ENCODE assay signal across 8 cellular contexts in the genomic region with DNA sequence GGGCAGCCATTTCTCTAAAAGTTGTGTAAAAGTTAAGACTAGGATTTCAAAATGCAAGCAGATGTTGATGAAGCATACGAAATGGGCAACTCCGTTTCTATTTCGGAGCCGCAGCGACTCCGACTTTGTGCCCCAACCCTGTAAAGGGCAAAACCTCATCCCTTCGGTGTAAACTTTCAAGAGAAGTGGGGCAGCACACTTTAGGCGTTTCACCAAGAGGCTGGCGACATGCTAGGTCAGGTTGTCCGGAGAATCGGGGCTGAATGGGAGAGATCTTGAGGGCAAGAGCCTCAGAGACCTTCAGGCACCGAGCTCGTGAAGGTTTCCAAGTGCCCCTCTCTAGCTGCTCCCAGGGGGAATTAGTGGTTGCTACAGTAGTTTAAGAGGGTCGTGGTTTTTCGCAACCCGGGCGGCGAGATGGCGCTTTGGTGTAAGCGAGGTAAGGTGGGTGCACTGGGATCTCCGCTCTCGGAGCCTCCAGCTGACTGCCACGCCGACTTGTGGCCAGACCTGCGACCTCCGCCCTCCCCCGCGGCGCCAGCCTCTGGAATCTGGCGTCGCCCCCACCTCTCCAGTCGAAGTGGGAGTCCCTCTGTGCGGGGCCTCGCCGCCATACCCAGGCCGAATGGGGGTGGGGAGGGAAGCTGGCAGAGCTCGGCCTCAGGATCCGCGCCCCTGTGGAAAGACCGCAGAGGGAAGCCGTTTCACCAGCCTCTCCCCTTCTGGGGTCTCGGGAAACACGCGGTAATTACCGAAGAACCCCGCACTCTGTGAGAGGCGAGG. TPM values are rescaled to one million over a fixed set of nuclear protein-coding genes. Genes with fewer than 3 reads are reported as not detected.
DNase-seq lines count a peak whose midpoint lies in the region; ATAC-seq, FAIRE-seq and TF ChIP-seq lines count a peak whose summit lies in the region.

No MANE protein-coding gene starts in this region.

- intact Hi-C loops in transverse colon (cut with DNase I; ENCODE audit: low total_unique reads), result loop anchor here (2.0 kb wide), 1 partner anchor 14 kb away; no protein-coding TSS in a partner anchor

- CTCF ChIA-PET in A549 (lab: Yijun Ruan, JAX), result interaction anchor here (0.6 to 43.5 kb wide), 8 partner anchors 9 to 1009 kb away, joined by 3 to 2147 read pairs (median 48); partner anchors contain the start of genes ACBD4, FMNL1, HEXIM1 and PLCD3

- H3K9me3 Mint-ChIP-seq in neural crest cell, result no peaks in the 10 kb centered on the region

- H3K36me3 Mint-ChIP-seq in neural crest cell (ENCODE audit: low read depth), result peaks cover 4% of the 10 kb centered on the region

- ATAC-seq in A549, result peak; percentile 59 to 69
- ATAC-seq in GM18511 (IDR thresholded peaks at IDR 0.05; ENCODE audit: unreplicated experiment), result peak; percentile 21
- peak; percentile 21 for ATAC-seq in HG03108 (IDR thresholded peaks at IDR 0.05; ENCODE audit: unreplicated experiment)

- H3K9me3 ChIP-seq in A549 (no peaks in the 10 kb centered on the region), transverse colon (no peaks in the 10 kb centered on the region)

- H3K27ac ChIP-seq in A549, result peak overlapping the region; percentile 98 to 99
- peak overlapping the region; percentile 94 to 99 (median 98) for H3K27ac ChIP-seq in transverse colon

- TF ChIP-seq EP300 in A549 (IDR thresholded peaks at IDR 0.05) (no peak), transverse colon (IDR thresholded peaks at IDR 0.05; ENCODE audit: low read depth) (no peak)

- H3K4me3 ChIP-seq in A549 (peak overlapping the region; percentile 81), transverse colon (peak overlapping the region; percentile 59 to 85 (median 75))

- H3K36me3 ChIP-seq in transverse colon, result no peaks in the 10 kb centered on the region

- H3K4me1 ChIP-seq in A549 (peaks cover 39% of the 10 kb centered on the region), transverse colon (peaks cover 19 to 48% (median 36%) of the 10 kb centered on the region in 4 donors)

- TF ChIP-seq CTCF in A549 (IDR thresholded peaks at IDR 0.05), result peak; percentile 22
- TF ChIP-seq CTCF in neural crest cell (conservative IDR thresholded peaks at IDR 0.05), result peak; percentile 45
- peak in 4 of 5 experiments; percentile 7 to 42 (median 17) for TF ChIP-seq CTCF in transverse colon (IDR thresholded peaks at IDR 0.05)

- no peaks in the 10 kb centered on the region for H3K27me3 Mint-ChIP-seq in neural crest cell (ENCODE audit: low read depth)

- H3K4me3 Mint-ChIP-seq in neural crest cell, result peak overlapping the region; percentile 91

- H3K27me3 ChIP-seq in transverse colon, result no peaks in the 10 kb centered on the region

- DNase-seq in A549 (ENCODE audit: low read depth in 1 of 2, low spot score in 1 of 2), result peak; percentile 68 to 85
- DNase-seq in NOMO-1 (lab: John Stamatoyannopoulos, UW; ENCODE audit: unreplicated experiment in 2 of 2), result peak; percentile 37 to 41
- peak; percentile 32 to 42 for DNase-seq in activated T-helper 1 cell treated with anti-CD3 and anti-CD28 coated beads, Interleukin-2, amount 50 U/mL, for 16 hours (ENCODE audit: low read depth in 1 of 2, low spot score in 1 of 2)
- DNase-seq in fibroblast of peridontal ligament (ENCODE audit: extremely low read depth), result peak; percentile 52
- DNase-seq in neural crest cell (ENCODE audit: low read depth, low spot score), result peak; percentile 54
- peak; percentile 67 for DNase-seq in transverse colon

- H3K27ac Mint-ChIP-seq in neural crest cell (ENCODE audit: unreplicated experiment), result peak overlapping the region; percentile 99

- H3K4me1 Mint-ChIP-seq in neural crest cell, result peaks cover 31% of the 10 kb centered on the region

- in situ Hi-C loops in transverse colon (cut with MboI; ENCODE audit: low pct_ligation_motif_present in 1 of 4, low pct_unique_long_range_greater_than_20kb in 1 of 4, low sequenced_read_pairs in 3 of 4), result no loop called here

- under 1% methylated on average over 47 of the region's 47 CpGs for WGBS in A549 (ENCODE audit: missing lambda C conversion rate)
- 1% methylated on average over 21 of the region's 47 CpGs; no CpG with 5 or more reads in 1 of the 2 donors for WGBS in transverse colon (ENCODE audit: low coverage in 1 of 2), 2 donors

- peak overlapping the region; percentile 89 for H3K4me2 ChIP-seq in A549

- peak in 1 of 2 experiments; percentile 42; a peak in 4 of 5 replicates for TF ChIP-seq RAD21 in A549 (conservative IDR thresholded peaks at IDR 0.05 in 1 of 2, IDR thresholded peaks at IDR 0.05 in 1 of 2)

- FAIRE-seq in A549 (lab: Jason Lieb, UNC), result no peak

- TF ChIP-seq POLR2A in A549 (IDR thresholded peaks at IDR 0.05; ENCODE audit: low read length) (peak; percentile 59), transverse colon (IDR thresholded peaks at IDR 0.05) (no peak)

- POLR2A ChIA-PET in A549 (lab: Yijun Ruan, JAX), result interaction anchor here (0.6 to 4.9 kb wide), 16 partner anchors 11 to 156 kb away, joined by 3 to 404 read pairs (median 8); partner anchors contain the start of genes ACBD4, HEXIM1, MAP3K14 and NMT1

TF ChIP-seq in A549, 52 proteins besides CTCF, POLR2A, EP300 and RAD21 (continues in another document):
- TF ChIP-seq RARB (CRISPR knock-in tag; IDR thresholded peaks at IDR 0.05) (no peak; the same call in 1 of the 2 replicates), E2F6 (IDR thresholded peaks at IDR 0.05; ENCODE audit: borderline replicate concordance, low read depth) (peak; percentile 17; the same call in 1 of the 2 replicates), BHLHE40 (IDR thresholded peaks at IDR 0.05; ENCODE audit: low read depth, low read length) (no peak), ZFP36 (IDR thresholded peaks at IDR 0.05; ENCODE audit: borderline replicate concordance, partially characterized antibody) (peak; percentile 1), NFE2L2 (conservative IDR thresholded peaks at IDR 0.05; ENCODE audit: low read length) (no peak), NPAS2 (CRISPR knock-in tag; IDR thresholded peaks at IDR 0.05; ENCODE audit: borderline replicate concordance) (no peak), GATA3 (IDR thresholded peaks at IDR 0.05; ENCODE audit: borderline replicate concordance) (no peak), CHD2 (IDR thresholded peaks at IDR 0.05; ENCODE audit: low read length, partially characterized antibody) (no peak), HOXB13 (CRISPR knock-in tag; IDR thresholded peaks at IDR 0.05; ENCODE audit: low read depth) (no peak), ZNF302 (CRISPR knock-in tag; IDR thresholded peaks at IDR 0.05) (no peak), ESRRA (IDR thresholded peaks at IDR 0.05; ENCODE audit: borderline replicate concordance, low read length) (no peak), HOXA7 (CRISPR knock-in tag; IDR thresholded peaks at IDR 0.05) (peak; percentile 67; the same call in 1 of the 2 replicates), JUN (IDR thresholded peaks at IDR 0.05) (no peak), NR3C1 (IDR thresholded peaks at IDR 0.05) (no peak), MAFK (IDR thresholded peaks at IDR 0.05; ENCODE audit: partially characterized antibody) (no peak), MYC (IDR thresholded peaks at IDR 0.05; ENCODE audit: borderline replicate concordance, low read length) (no peak; the same call in 1 of the 2 replicates), SMC3 (IDR thresholded peaks at IDR 0.05) (no peak; the same call in none of the 3 replicates), POLR2AphosphoS2 (conservative IDR thresholded peaks at IDR 0.05; ENCODE audit: low read length) (no peak)

RNA-seq across cellular contexts. Expression of gene HEXIM2, which starts 1.0 kb away (rescaled TPM):
- 14.5 and 15.5 TPM in 2 replicates for polyA plus RNA-seq in A549 (2011; rRNA removed)
- polyA plus RNA-seq in A549 (2012; cell fraction: cytosol; rRNA removed), result 15.9 and 18.5 TPM in 2 replicates
- polyA plus RNA-seq in A549 (2012; cell fraction: nucleus; rRNA removed), result 17.5 and 17.7 TPM in 2 replicates
- polyA plus RNA-seq in A549 (2017; fragmentation: RNase III; extraction: RNeasy Plus Mini Kit Qiagen cat#74134 plus additional on column Dnase treatment), result 16.1 to 23.1 TPM (median 21.2 TPM) in 3 replicates
- 10.0 and 13.8 TPM in 2 replicates for polyA minus RNA-seq in A549 (2011; rRNA and poly(A)+ RNA removed)
- 9.5 and 10.4 TPM in 2 replicates for total RNA-seq in neural crest cell
- 10 to 100 TPM in 1 of 4 donors, 1 to 10 TPM in 3; 1.2 to 10.8 (median 5.9) TPM for total RNA-seq in transverse colon

RNA-seq across cellular contexts. Expression of gene HEXIM1, which starts 12.4 kb away (rescaled TPM):
- polyA plus RNA-seq in A549 (2011; rRNA removed) (39.3 and 54.0 TPM in 2 replicates), A549 (2017; fragmentation: RNase III; extraction: RNeasy Plus Mini Kit Qiagen cat#74134 plus additional on column Dnase treatment) (118 to 143 TPM (median 131 TPM) in 3 replicates)
- 64.8 and 66.9 TPM in 2 replicates for polyA plus RNA-seq in A549 (2012; cell fraction: cytosol; rRNA removed)
- 44.8 and 55.9 TPM in 2 replicates for polyA plus RNA-seq in A549 (2012; cell fraction: nucleus; rRNA removed)
- polyA minus RNA-seq in A549 (2011; rRNA and poly(A)+ RNA removed), result 17.3 and 25.6 TPM in 2 replicates
- total RNA-seq in neural crest cell (28.9 and 29.5 TPM in 2 replicates), transverse colon (10 to 100 TPM; 38.0 to 54.9 (median 42.6) TPM)

RNA-seq across cellular contexts. Expression of gene ACBD4, which starts 25.2 kb away (rescaled TPM):
- polyA plus RNA-seq in A549 (2011; rRNA removed) (11.2 and 11.4 TPM in 2 replicates), A549 (2017; fragmentation: RNase III; extraction: RNeasy Plus Mini Kit Qiagen cat#74134 plus additional on column Dnase treatment) (13.0 to 14.8 TPM (median 13.7 TPM) in 3 replicates)
- 9.6 and 13.5 TPM in 2 replicates for polyA plus RNA-seq in A549 (2012; cell fraction: cytosol; rRNA removed)
- polyA plus RNA-seq in A549 (2012; cell fraction: nucleus; rRNA removed), result 34.8 and 36.5 TPM in 2 replicates
- polyA minus RNA-seq in A549 (2011; rRNA and poly(A)+ RNA removed), result 10.6 and 12.4 TPM in 2 replicates
- total RNA-seq in neural crest cell (5.4 and 5.5 TPM in 2 replicates), transverse colon (10 to 100 TPM; 24.9 to 96.1 (median 38.6) TPM)

RNA-seq across cellular contexts. Expression of gene PLCD3, which starts 28.4 kb away (rescaled TPM):
- polyA plus RNA-seq in A549 (2011; rRNA removed) (55.5 and 56.6 TPM in 2 replicates), A549 (2017; fragmentation: RNase III; extraction: RNeasy Plus Mini Kit Qiagen cat#74134 plus additional on column Dnase treatment) (104 to 107 TPM (median 105 TPM) in 3 replicates)
- polyA plus RNA-seq in A549 (2012; cell fraction: cytosol; rRNA removed), result 98.3 and 162 TPM in 2 replicates
- 215 and 231 TPM in 2 replicates for polyA plus RNA-seq in A549 (2012; cell fraction: nucleus; rRNA removed)
- polyA minus RNA-seq in A549 (2011; rRNA and poly(A)+ RNA removed), result 138 and 167 TPM in 2 replicates
- total RNA-seq in neural crest cell (34.2 and 36.5 TPM in 2 replicates), transverse colon (100 to 1,000 TPM; 157 to 369 (median 335) TPM)

Comparison
In these comparisons a context has a peak if more than half of its experiments do, and no peak if none do; other contexts are left out.
1. Peak in every context shown above with its lines: DNase-seq, ATAC-seq, H3K4me3 ChIP-seq and H3K27ac ChIP-seq.